Comparison of ENCODE assay signal across 21 cellular contexts in genomic region chr19:18010149-18010548, GRCh38. TPM values are rescaled to one million over a fixed set of nuclear protein-coding genes. Genes with fewer than 3 reads are reported as not detected.
DNase-seq lines count a peak whose midpoint lies in the region; ATAC-seq, FAIRE-seq and TF ChIP-seq lines count a peak whose summit lies in the region.
"Had no signal": no experiment of that assay in that cellular context is flagged by ENCODE, and none has a peak within 500 bp of the region (broad histone marks: within the 10 kb centered on the region; RNA-seq: fewer than 3 reads in every experiment).

No MANE protein-coding gene starts in this region.

- H3K4me1 ChIP-seq in CD4-positive, CD25-positive, alpha-beta regulatory T cell (ENCODE audit: control insufficient read depth, insufficient read depth, low read length, poor library complexity, severe bottlenecking), result peaks cover 47% of the 10 kb centered on the region
- peaks cover 0 to 68% (median 3%) of the 10 kb centered on the region in 3 donors for H3K4me1 ChIP-seq in gastroesophageal sphincter
- H3K4me1 ChIP-seq: foreskin keratinocyte had no signal

- no peak overlapping the region for H3K27ac ChIP-seq in CD4-positive, CD25-positive, alpha-beta regulatory T cell (ENCODE audit: insufficient read depth, low read length, poor library complexity, severe bottlenecking)
- peak overlapping the region; percentile 78; the same call in 1 of the 2 replicates for H3K27ac ChIP-seq in RWPE1
- H3K27ac ChIP-seq in gastroesophageal sphincter, result peak overlapping the region in 2 of 4 donors; percentile 26 to 89
- H3K27ac ChIP-seq: colonic mucosa, foreskin keratinocyte, SJSA1 had no signal

- H3K36me3 ChIP-seq in CD4-positive, CD25-positive, alpha-beta regulatory T cell (ENCODE audit: control insufficient read depth, insufficient read depth, low read length), result peaks cover 55% of the 10 kb centered on the region
- H3K36me3 ChIP-seq in gastroesophageal sphincter, result peaks cover 0 to 69% of the 10 kb centered on the region in 2 donors

- H3K4me3 ChIP-seq in CD4-positive, CD25-positive, alpha-beta regulatory T cell (ENCODE audit: low read depth, low read length), result no peak overlapping the region
- peak overlapping the region; percentile 63 to 70 for H3K4me3 ChIP-seq in gastroesophageal sphincter
- H3K4me3 ChIP-seq: SJSA1 had no signal

- H3K4me3 Mint-ChIP-seq in CD4-positive, CD25-positive, alpha-beta regulatory T cell, result peak overlapping the region in 3 of 4 donors; percentile 5 to 81 (median 9)
- peak overlapping the region; percentile 34 for H3K4me3 Mint-ChIP-seq in stimulated activated memory B cell treated with anti-CD40 and anti-IgM and Interleukin-4, amounts not matched to agents 10 μg/mL and 1 μg/mL and 100 μg/mL, for 72 hours
- H3K4me3 Mint-ChIP-seq: activated CD8-positive, alpha-beta memory T cell treated with anti-CD3 and anti-CD28 coated beads, Interleukin-2, amount 10 ng/mL, durations not matched to agents 7 days and 5 days; mesothelial cell of epicardium; neural crest cell had no signal

- no peaks in the 10 kb centered on the region for H3K9me3 ChIP-seq in CD4-positive, CD25-positive, alpha-beta regulatory T cell (ENCODE audit: control insufficient read depth in 2 of 2, low read length in 2 of 2)
- no peaks in the 10 kb centered on the region for H3K9me3 ChIP-seq in gastroesophageal sphincter
- H3K9me3 ChIP-seq: ascending aorta, colonic mucosa, SJSA1 had no signal

- no peak overlapping the region for H3K27ac Mint-ChIP-seq in CD4-positive, CD25-positive, alpha-beta regulatory T cell
- H3K27ac Mint-ChIP-seq in stimulated activated memory B cell treated with anti-CD40 and anti-IgM and Interleukin-4, amounts not matched to agents 10 μg/mL and 1 μg/mL and 100 μg/mL, for 72 hours, result peak overlapping the region; percentile 22
- H3K27ac Mint-ChIP-seq: mesothelial cell of epicardium had no signal

- ATAC-seq in CD4-positive, CD25-positive, alpha-beta regulatory T cell (ENCODE audit: low read depth in 2 of 2), result no peak
- no peak for ATAC-seq in gastroesophageal sphincter
- ATAC-seq in stimulated activated memory B cell treated with anti-CD40 and anti-IgM and Interleukin-4, amounts not matched to agents 10 μg/mL and 1 μg/mL and 100 μg/mL, for 72 hours, result no peak
- ATAC-seq: activated CD8-positive, alpha-beta memory T cell treated with anti-CD3 and anti-CD28 coated beads, Interleukin-2, amount 10 ng/mL, durations not matched to agents 7 days and 5 days; foreskin keratinocyte had no signal

- CTCF ChIA-PET in RWPE1 (lab: Yijun Ruan, JAX), result interaction anchor here (0.7 kb wide), 1 partner anchor 101 kb away, joined by 3 read pairs; no protein-coding TSS in a partner anchor

- H3K36me3 Mint-ChIP-seq in CD4-positive, CD25-positive, alpha-beta regulatory T cell, result peaks cover 25% of the 10 kb centered on the region
- peaks cover 67% of the 10 kb centered on the region for H3K36me3 Mint-ChIP-seq in stimulated activated memory B cell treated with anti-CD40 and anti-IgM and Interleukin-4, amounts not matched to agents 10 μg/mL and 1 μg/mL and 100 μg/mL, for 72 hours

- H3K27me3 Mint-ChIP-seq in CD4-positive, CD25-positive, alpha-beta regulatory T cell, result no peaks in the 10 kb centered on the region
- H3K27me3 Mint-ChIP-seq in stimulated activated memory B cell treated with anti-CD40 and anti-IgM and Interleukin-4, amounts not matched to agents 10 μg/mL and 1 μg/mL and 100 μg/mL, for 72 hours, result no peaks in the 10 kb centered on the region
- H3K27me3 Mint-ChIP-seq: activated CD8-positive, alpha-beta memory T cell treated with anti-CD3 and anti-CD28 coated beads, Interleukin-2, amount 10 ng/mL, durations not matched to agents 7 days and 5 days had no signal

- no CpG with 5 or more reads among the region's 11 CpGs for WGBS in gastroesophageal sphincter (ENCODE audit: low coverage in 1 of 2), 2 donors

- peaks cover 0 to 2% (median 0%) of the 10 kb centered on the region in 7 donors for H3K9me3 Mint-ChIP-seq in CD4-positive, CD25-positive, alpha-beta regulatory T cell
- no peaks in the 10 kb centered on the region for H3K9me3 Mint-ChIP-seq in stimulated activated memory B cell treated with anti-CD40 and anti-IgM and Interleukin-4, amounts not matched to agents 10 μg/mL and 1 μg/mL and 100 μg/mL, for 72 hours
- H3K9me3 Mint-ChIP-seq: mesothelial cell of epicardium, neural crest cell had no signal

- TF ChIP-seq POLR2A in gastroesophageal sphincter (IDR thresholded peaks at IDR 0.05), result no peak

- H3K4me1 Mint-ChIP-seq in CD4-positive, CD25-positive, alpha-beta regulatory T cell, result peaks cover 0 to 57% (median 33%) of the 10 kb centered on the region in 4 donors
- peaks cover 57% of the 10 kb centered on the region for H3K4me1 Mint-ChIP-seq in stimulated activated memory B cell treated with anti-CD40 and anti-IgM and Interleukin-4, amounts not matched to agents 10 μg/mL and 1 μg/mL and 100 μg/mL, for 72 hours

- TF ChIP-seq EP300 in gastroesophageal sphincter (IDR thresholded peaks at IDR 0.05), result no peak

- TF ChIP-seq CTCF in RWPE1 (conservative IDR thresholded peaks at IDR 0.05; ENCODE audit: low read depth) (no peak), gastroesophageal sphincter (IDR thresholded peaks at IDR 0.05) (no peak), D721Med (IDR thresholded peaks at IDR 0.05; ENCODE audit: insufficient read depth, missing control alignments) (no peak)

- FAIRE-seq in D721Med (lab: Jason Lieb, UNC), result no peak
- FAIRE-seq: G401.6 had no signal

- H3K27me3 ChIP-seq in CD4-positive, CD25-positive, alpha-beta regulatory T cell (ENCODE audit: control insufficient read depth, insufficient read depth, low read length), result no peaks in the 10 kb centered on the region
- no peaks in the 10 kb centered on the region for H3K27me3 ChIP-seq in gastroesophageal sphincter
- H3K27me3 ChIP-seq: ascending aorta, colonic mucosa, foreskin keratinocyte, SJSA1 had no signal

- POLR2A ChIA-PET in RWPE1 (lab: Yijun Ruan, JAX; ENCODE audit: low non-redundant PET), result interaction anchor here (0.6 kb wide), 1 partner anchor 27 kb away, joined by 5 read pairs; no protein-coding TSS in a partner anchor

- no peak for DNase-seq in CD4-positive, CD25-positive, alpha-beta regulatory T cell
- DNase-seq in RWPE1 (ENCODE audit: low spot score), result no peak
- no peak for DNase-seq in SIG-M5 treated with dmso at 0.1 percent for 504 hours (lab: John Stamatoyannopoulos, UW; ENCODE audit: unreplicated experiment)
- no peak for DNase-seq in NK-92 (lab: John Stamatoyannopoulos, UW; ENCODE audit: unreplicated experiment)
- DNase-seq in D721Med (ENCODE audit: insufficient read length, low spot score), result no peak
- no peak for DNase-seq in superior temporal gyrus (ENCODE audit: extremely low spot score)
- DNase-seq: activated CD4-positive, CD25-positive, alpha-beta regulatory T cell treated with anti-CD3 and anti-CD28 coated beads, Interleukin-2, amount 50 U/mL, for 72 hours; activated CD8-positive, alpha-beta memory T cell treated with anti-CD3 and anti-CD28 coated beads, Interleukin-2, amount 10 ng/mL, durations not matched to agents 7 days and 5 days; activated effector memory CD4-positive, alpha-beta T cell treated with anti-CD3 and anti-CD28 coated beads, Interleukin-2, amount 50 U/mL, for 16 hours; colonic mucosa; foreskin keratinocyte; KBM-7; NCI-H187 treated with DMSO at 0.1 percent for 48 hours; T-helper 9 cell had no signal

RNA-seq across cellular contexts. Expression of gene ARRDC2, which starts 2.2 kb away (rescaled TPM):
- 151 TPM for total RNA-seq in CD4-positive, CD25-positive, alpha-beta regulatory T cell
- 10 to 100 TPM; 25.9 to 42.7 (median 36.2) TPM for polyA plus RNA-seq in CD4-positive, CD25-positive, alpha-beta regulatory T cell
- 10 to 100 TPM; 31.9 to 64.6 (median 47.5) TPM for total RNA-seq in gastroesophageal sphincter

RNA-seq across cellular contexts. Expression of gene KCNN1, which starts 43.2 kb away (rescaled TPM):
- not detected for total RNA-seq in CD4-positive, CD25-positive, alpha-beta regulatory T cell
- not detected for polyA plus RNA-seq in CD4-positive, CD25-positive, alpha-beta regulatory T cell
- total RNA-seq in gastroesophageal sphincter, result under 1 TPM in 2 of 4 donors, not detected in 2; 0.20 to 0.89 TPM
- total RNA-seq: ascending aorta, colonic mucosa, foreskin keratinocyte, SJSA1 had no signal
